23 cellular contexts compared by ENCODE assay signal in the genomic region with DNA sequence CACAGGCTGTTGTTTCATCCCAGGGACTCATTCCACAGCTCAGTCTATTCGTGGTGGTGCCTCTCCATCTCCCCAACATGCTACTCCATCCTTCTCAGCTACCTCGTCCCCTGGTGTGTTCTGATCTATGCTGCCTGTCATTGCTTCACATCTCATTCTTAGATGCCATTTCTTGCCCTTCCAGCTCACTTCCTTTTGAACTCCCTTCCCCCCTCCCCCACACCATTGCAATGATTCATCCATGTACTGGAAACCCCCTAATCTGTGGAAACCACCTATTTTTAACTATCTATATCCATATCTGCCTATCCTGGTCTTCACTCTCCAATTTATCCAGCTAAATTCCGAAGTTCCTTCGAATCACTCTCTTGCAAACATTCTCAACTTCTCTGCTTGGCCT.
DNase-seq lines count a peak whose midpoint lies in the region; ATAC-seq and TF ChIP-seq lines count a peak whose summit lies in the region.
"Had no signal": no experiment of that assay in that cellular context is flagged by ENCODE, and none has a peak within 500 bp of the region (broad histone marks: within the 10 kb centered on the region; RNA-seq: fewer than 3 reads in every experiment).

No MANE protein-coding gene starts in this region.

- H3K27me3 Mint-ChIP-seq in activated CD4-positive, alpha-beta memory T cell treated with anti-CD3 and anti-CD28 coated beads for 36 hours, result peaks cover 2% of the 10 kb centered on the region
- no peaks in the 10 kb centered on the region for H3K27me3 Mint-ChIP-seq in activated CD4-positive, alpha-beta memory T cell treated with anti-CD3 and anti-CD28 coated beads, Interleukin-2, amount 10 ng/mL, durations not matched to agents 7 days and 5 days
- H3K27me3 Mint-ChIP-seq: CD4-positive, CD25-positive, alpha-beta regulatory T cell had no signal

- no peaks in the 10 kb centered on the region for H3K9me3 ChIP-seq in osteoblast (ENCODE audit: low read depth, low read length)
- H3K9me3 ChIP-seq: sigmoid colon, uterus had no signal

- H3K4me2 ChIP-seq in osteoblast (ENCODE audit: insufficient read depth, low read length), result no peak overlapping the region

- no peaks in the 10 kb centered on the region for H3K27me3 ChIP-seq in osteoblast (ENCODE audit: insufficient read depth, low read length)
- H3K27me3 ChIP-seq: cardiac muscle cell, sigmoid colon, uterus had no signal

- POLR2A ChIA-PET in activated CD4-positive, alpha-beta memory T cell treated with anti-CD3 and anti-CD28 coated beads for 36 hours (lab: Charles Lee), result no interaction called here
- POLR2A ChIA-PET in activated CD4-positive, alpha-beta memory T cell treated with anti-CD3 and anti-CD28 coated beads, Interleukin-2, amount 10 ng/mL, durations not matched to agents 7 days and 5 days (lab: Charles Lee), result no interaction called here

- intact Hi-C loops in activated CD4-positive, alpha-beta memory T cell treated with anti-CD3 and anti-CD28 coated beads for 36 hours (cut with micrococcal nuclease), result no loop called here

- ATAC-seq in GM21528 (IDR thresholded peaks at IDR 0.05; ENCODE audit: low FRiP score, unreplicated experiment), result no peak
- ATAC-seq: HCT116, left ventricle myocardium superior, Right ventricle myocardium inferior, T-cell, WTC11 had no signal

- H3K9me3 Mint-ChIP-seq in activated CD4-positive, alpha-beta memory T cell treated with anti-CD3 and anti-CD28 coated beads for 36 hours, result no peaks in the 10 kb centered on the region
- H3K9me3 Mint-ChIP-seq in activated CD4-positive, alpha-beta memory T cell treated with anti-CD3 and anti-CD28 coated beads, Interleukin-2, amount 10 ng/mL, durations not matched to agents 7 days and 5 days, result no peaks in the 10 kb centered on the region
- H3K9me3 Mint-ChIP-seq: activated naive CD4-positive, alpha-beta T cell treated with anti-CD3 and anti-CD28 coated beads, Interleukin-2, amount 50 U/mL, for 72 hours; CD4-positive, CD25-positive, alpha-beta regulatory T cell; T-cell; WTC11 had no signal

- no peaks in the 10 kb centered on the region for H3K4me1 Mint-ChIP-seq in activated CD4-positive, alpha-beta memory T cell treated with anti-CD3 and anti-CD28 coated beads for 36 hours (ENCODE audit: low read depth)
- no peaks in the 10 kb centered on the region for H3K4me1 Mint-ChIP-seq in activated CD4-positive, alpha-beta memory T cell treated with anti-CD3 and anti-CD28 coated beads, Interleukin-2, amount 10 ng/mL, durations not matched to agents 7 days and 5 days
- H3K4me1 Mint-ChIP-seq: CD4-positive, CD25-positive, alpha-beta regulatory T cell; T-cell; WTC11 had no signal

- no peaks in the 10 kb centered on the region for H3K79me2 ChIP-seq in osteoblast (ENCODE audit: insufficient read depth, low read length)

- CTCF ChIA-PET in activated CD4-positive, alpha-beta memory T cell treated with anti-CD3 and anti-CD28 coated beads for 36 hours (lab: Charles Lee), result no interaction called here
- CTCF ChIA-PET in activated CD4-positive, alpha-beta memory T cell treated with anti-CD3 and anti-CD28 coated beads, Interleukin-2, amount 10 ng/mL, durations not matched to agents 7 days and 5 days (lab: Charles Lee), result interaction anchor here (0.6 kb wide), 1 partner anchor 65 kb away, joined by 4 read pairs; no protein-coding TSS in a partner anchor

- no peaks in the 10 kb centered on the region for H3K36me3 Mint-ChIP-seq in activated CD4-positive, alpha-beta memory T cell treated with anti-CD3 and anti-CD28 coated beads for 36 hours
- H3K36me3 Mint-ChIP-seq in activated CD4-positive, alpha-beta memory T cell treated with anti-CD3 and anti-CD28 coated beads, Interleukin-2, amount 10 ng/mL, durations not matched to agents 7 days and 5 days (ENCODE audit: low read depth), result no peaks in the 10 kb centered on the region
- H3K36me3 Mint-ChIP-seq: activated naive CD4-positive, alpha-beta T cell treated with anti-CD3 and anti-CD28 coated beads, Interleukin-2, amount 50 U/mL, for 72 hours; CD4-positive, CD25-positive, alpha-beta regulatory T cell; T-cell; WTC11 had no signal

- no peaks in the 10 kb centered on the region for H4K20me1 ChIP-seq in osteoblast (ENCODE audit: insufficient read depth, low read length)

- H3K27ac ChIP-seq in osteoblast (ENCODE audit: low read depth, low read length), result no peak overlapping the region
- H3K27ac ChIP-seq: cardiac muscle cell, sigmoid colon, uterus had no signal

- H3K4me3 Mint-ChIP-seq in activated CD4-positive, alpha-beta memory T cell treated with anti-CD3 and anti-CD28 coated beads for 36 hours, result no peak overlapping the region
- no peak overlapping the region for H3K4me3 Mint-ChIP-seq in activated CD4-positive, alpha-beta memory T cell treated with anti-CD3 and anti-CD28 coated beads, Interleukin-2, amount 10 ng/mL, durations not matched to agents 7 days and 5 days
- H3K4me3 Mint-ChIP-seq: CD4-positive, CD25-positive, alpha-beta regulatory T cell; T-cell; WTC11 had no signal

- H2AFZ ChIP-seq in osteoblast (ENCODE audit: low read length), result peak overlapping the region; percentile 7

- TF ChIP-seq CTCF in epithelial cell of proximal tubule (conservative IDR thresholded peaks at IDR 0.05; ENCODE audit: low read depth, low read length) (no peak), osteoblast (IDR thresholded peaks at IDR 0.05; ENCODE audit: extremely low read depth, low read depth, low read length) (no peak)

- H3K4me3 ChIP-seq in epithelial cell of proximal tubule (ENCODE audit: low read depth, low read length) (no peak overlapping the region), osteoblast (ENCODE audit: insufficient read depth, low read length) (no peak overlapping the region)
- H3K4me3 ChIP-seq: cardiac muscle cell, sigmoid colon, uterus had no signal

- H3K4me1 ChIP-seq in osteoblast (ENCODE audit: insufficient read depth, low read length), result no peaks in the 10 kb centered on the region
- H3K4me1 ChIP-seq: uterus had no signal

- H3K36me3 ChIP-seq in osteoblast (ENCODE audit: insufficient read depth, low read length), result no peaks in the 10 kb centered on the region
- H3K36me3 ChIP-seq: cardiac muscle cell, sigmoid colon, uterus had no signal

- H3K27ac Mint-ChIP-seq in activated CD4-positive, alpha-beta memory T cell treated with anti-CD3 and anti-CD28 coated beads for 36 hours, result no peak overlapping the region
- H3K27ac Mint-ChIP-seq in activated CD4-positive, alpha-beta memory T cell treated with anti-CD3 and anti-CD28 coated beads, Interleukin-2, amount 10 ng/mL, durations not matched to agents 7 days and 5 days, result no peak overlapping the region
- H3K27ac Mint-ChIP-seq: activated naive CD4-positive, alpha-beta T cell treated with anti-CD3 and anti-CD28 coated beads, Interleukin-2, amount 50 U/mL, for 72 hours; CD4-positive, CD25-positive, alpha-beta regulatory T cell; T-cell; WTC11 had no signal

- DNase-seq in activated CD4-positive, alpha-beta memory T cell treated with anti-CD3 and anti-CD28 coated beads for 36 hours, result peak; percentile 16
- DNase-seq in activated CD4-positive, alpha-beta memory T cell treated with anti-CD3 and anti-CD28 coated beads, Interleukin-2, amount 10 ng/mL, durations not matched to agents 7 days and 5 days, result no peak
- DNase-seq in RPMI7951 (ENCODE audit: low read depth) (peak; percentile 69), epithelial cell of proximal tubule (ENCODE audit: low read depth) (peak; percentile 59), osteoblast (ENCODE audit: insufficient read length, low spot score, missing footprints) (no peak), NCI-H146 treated with DMSO at 0.1 percent for 48 hours (lab: John Stamatoyannopoulos, UW; ENCODE audit: unreplicated experiment) (no peak), NCI-H446 treated with DMSO at 0.1 percent for 48 hours (lab: John Stamatoyannopoulos, UW) (no peak)
- DNase-seq: activated CD8-positive, alpha-beta memory T cell treated with anti-CD3 and anti-CD28 coated beads, Interleukin-2, amount 50 U/mL, for 4 hours; CD4-positive, CD25-positive, alpha-beta regulatory T cell; DND-41; left ventricle myocardium superior; NCI-H1436; NCI-H226; occipital lobe; sigmoid colon; T-cell; uterus had no signal

Comparison
In these comparisons a context has a peak if more than half of its experiments do, and no peak if none do; other contexts are left out.
1. DNase-seq: peak in activated CD4-positive, alpha-beta memory T cell treated with anti-CD3 and anti-CD28 coated beads for 36 hours (single experiment), RPMI7951 (single experiment) and epithelial cell of proximal tubule (single experiment); none in activated CD4-positive, alpha-beta memory T cell treated with anti-CD3 and anti-CD28 coated beads, Interleukin-2, amount 10 ng/mL, durations not matched to agents 7 days and 5 days (single experiment), osteoblast (single experiment), NCI-H146 treated with DMSO at 0.1 percent for 48 hours (single experiment) and NCI-H446 treated with DMSO at 0.1 percent for 48 hours (single experiment).